ENCODE assay signal across 32 cellular contexts in genomic region chr5:176799488-176799887, GRCh38. TPM values are rescaled to one million over a fixed set of nuclear protein-coding genes. Genes with fewer than 3 reads are reported as not detected.
"Had no signal": no experiment of that assay in that cellular context is flagged by ENCODE, and none has a peak within 500 bp of the region (broad histone marks: within the 10 kb centered on the region; RNA-seq: fewer than 3 reads in every experiment).

No MANE protein-coding gene starts in this region.

- H3K4me1 ChIP-seq: SJSA1 had no signal

- H3K4me3 ChIP-seq: cardiac muscle cell, SJSA1 had no signal

- ATAC-seq: activated CD4-positive, alpha-beta T cell treated with anti-CD3 and anti-CD28 coated beads for 36 hours; activated CD4-positive, CD25-positive, alpha-beta regulatory T cell treated with anti-CD3 and anti-CD28 coated beads, Interleukin-2, amount 50 U/mL, for 24 hours; activated T-cell treated with anti-CD3 and anti-CD28 coated beads, Interleukin-2, amount 50 U/mL, for 4 hours; Panc1; WTC11 had no signal

- FAIRE-seq: TTC549 had no signal

- H3K27ac ChIP-seq: brain microvascular endothelial cell, cardiac muscle cell, SJSA1 had no signal

- H3K9me3 ChIP-seq: SJSA1, SK-N-SH had no signal

- H3K9ac ChIP-seq: SK-N-SH had no signal

- DNase-seq: activated CD4-positive, alpha-beta memory T cell treated with anti-CD3 and anti-CD28 coated beads for 36 hours; activated CD4-positive, alpha-beta T cell treated with anti-CD3 and anti-CD28 coated beads for 36 hours; activated CD4-positive, alpha-beta T cell treated with anti-CD3 and anti-CD28 coated beads, Interleukin-2, amount 50 U/mL, for 1 hour; activated CD8-positive, alpha-beta memory T cell treated with anti-CD3 and anti-CD28 coated beads, Interleukin-2, amount 50 U/mL, for 4 hours; activated gamma-delta T cell treated with Interleukin-2 at 50 U/mL for 16 hours; activated naive CD4-positive, alpha-beta T cell treated with anti-CD3 and anti-CD28 coated beads, Interleukin-2, amount 10 ng/mL, durations not matched to agents 7 days and 5 days; activated naive CD8-positive, alpha-beta T cell treated with anti-CD3 and anti-CD28 coated beads for 36 hours; activated T-cell treated with anti-CD3 and anti-CD28 coated beads for 4 hours; activated T-cell treated with anti-CD3 and anti-CD28 coated beads, Interleukin-2, amount 50 U/mL, for 4 hours; amniotic stem cell; aorta; brain microvascular endothelial cell; cerebellar nuclear complex; Karpas-422; KBM-7; NCI-H1105; NCI-H1417 treated with DMSO at 0.1 percent for 48 hours; NCI-H1930; NCI-H2081 treated with DMSO at 0.1 percent for 48 hours; NCI-H226; NCI-H524 treated with DMSO at 0.1 percent for 48 hours; SHP77 treated with DMSO at 0.1 percent for 48 hours; SK-N-SH had no signal

- H3K4me2 ChIP-seq: SK-N-SH had no signal

- H3K36me3 ChIP-seq: brain microvascular endothelial cell, cardiac muscle cell, SJSA1 had no signal

RNA-seq across cellular contexts. Expression of gene UNC5A, which starts 10.9 kb away (rescaled TPM):
- total RNA-seq: activated CD4-positive, alpha-beta memory T cell treated with anti-CD3 and anti-CD28 coated beads for 36 hours; activated CD4-positive, alpha-beta T cell treated with anti-CD3 and anti-CD28 coated beads for 36 hours; activated naive CD8-positive, alpha-beta T cell treated with anti-CD3 and anti-CD28 coated beads for 36 hours; activated T-cell treated with anti-CD3 and anti-CD28 coated beads, Interleukin-2, amount 50 U/mL, for 4 hours; activated T-helper 1 cell treated with anti-CD3 and anti-CD28 coated beads, Interleukin-12 subunit alpha, Interleukin-12 subunit beta, Interleukin-2, Interleukin-4 antibody, amounts not matched to agents 30 ng/mL and 10 ng/mL and 1 ng/mL, durations not matched to agents 14 hours and 24 hours and 36 hours; aorta; NCI-H460; RPMI7951; SJSA1 had no signal
- polyA plus RNA-seq: aorta had no signal
